In genomic region chr10:21020545-21020944, GRCh38 we compare ENCODE assay signal across 8 cellular contexts.
DNase-seq lines count a peak whose midpoint lies in the region; ATAC-seq, FAIRE-seq and TF ChIP-seq lines count a peak whose summit lies in the region.

No MANE protein-coding gene starts in this region.

- H3K4me2 ChIP-seq in H1 (ENCODE audit: insufficient read depth in 1 of 2, low read depth in 2 of 2, low read length in 2 of 2), result no peak overlapping the region

- no peaks in the 10 kb centered on the region for H3K4me1 Mint-ChIP-seq in activated naive CD4-positive, alpha-beta T cell treated with anti-CD3 and anti-CD28 coated beads for 36 hours (ENCODE audit: low read depth)

- H3K4me3 ChIP-seq in H1 (ENCODE audit: extremely low read depth in 1 of 4, insufficient read depth in 2 of 4, low read depth in 3 of 4, low read length in 4 of 4), result no peak overlapping the region

- no peaks in the 10 kb centered on the region for H3K9me3 Mint-ChIP-seq in activated naive CD4-positive, alpha-beta T cell treated with anti-CD3 and anti-CD28 coated beads for 36 hours

- no peak overlapping the region for H2BK20ac ChIP-seq in H1 (ENCODE audit: low read length)

- no peaks in the 10 kb centered on the region for H3K36me3 ChIP-seq in H1 (ENCODE audit: control insufficient read depth in 2 of 4, insufficient read depth in 4 of 4, low read length in 3 of 4)

- H4K20me1 ChIP-seq in H1 (replicated peaks in 1 of 2; ENCODE audit: control insufficient read depth in 1 of 2, insufficient read depth in 2 of 2, low read length in 2 of 2), result no peaks in the 10 kb centered on the region

- no peak overlapping the region for H2AFZ ChIP-seq in H1 (ENCODE audit: low read length)

- H3K14ac ChIP-seq in H1 (ENCODE audit: insufficient read length), result no peak overlapping the region

- no peak overlapping the region for H3K18ac ChIP-seq in H1 (ENCODE audit: extremely low read depth, low read length)

- CTCF ChIA-PET in activated naive CD4-positive, alpha-beta T cell treated with anti-CD3 and anti-CD28 coated beads for 36 hours (lab: Charles Lee), result interaction anchor here (0.8 to 1.2 kb wide), 2 partner anchors 9 to 291 kb away, joined by 4 read pairs; no protein-coding TSS in a partner anchor
- CTCF ChIA-PET in H1 (lab: Charles Lee; ENCODE audit: partially characterized antibody), result interaction anchor here (0.7 to 2.8 kb wide), 17 partner anchors 9 to 250 kb away, joined by 3 to 33 read pairs (median 4); no protein-coding TSS in a partner anchor

- H3K27me3 Mint-ChIP-seq in activated naive CD4-positive, alpha-beta T cell treated with anti-CD3 and anti-CD28 coated beads for 36 hours (ENCODE audit: low read depth), result no peaks in the 10 kb centered on the region

- no peak for TF ChIP-seq EP300 in H1 (IDR thresholded peaks at IDR 0.05; ENCODE audit: borderline replicate concordance in 1 of 2, low read depth in 2 of 2, low read length in 2 of 2)

- 87% methylated on average over 7 of the region's 7 CpGs; no CpG with 5 or more reads in 1 of the 2 experiments for WGBS in H1 (ENCODE audit: extremely low coverage in 1 of 2, insufficient coverage in 1 of 2, insufficient read length in 1 of 2, insufficient replicate concordance in 2 of 2, low coverage in 1 of 2, low lambda C conversion rate in 2 of 2, missing lambda C conversion rate in 1 of 2), 2 experiments

- no peak overlapping the region for H3K4ac ChIP-seq in H1 (replicated peaks; ENCODE audit: insufficient read length, low read depth, low read length)

- no peaks in the 10 kb centered on the region for H3K9me3 ChIP-seq in H1 (ENCODE audit: insufficient read depth in 2 of 2, low read depth in 1 of 2, low read length in 1 of 2)

- no peaks in the 10 kb centered on the region for H3K36me3 Mint-ChIP-seq in activated naive CD4-positive, alpha-beta T cell treated with anti-CD3 and anti-CD28 coated beads for 36 hours (ENCODE audit: low read depth)

- H3K23ac ChIP-seq in H1 (ENCODE audit: insufficient read length), result no peak overlapping the region

- no peaks in the 10 kb centered on the region for H3K23me2 ChIP-seq in H1 (ENCODE audit: low read depth, low read length)

- H2BK12ac ChIP-seq in H1 (ENCODE audit: low read depth, low read length), result no peak overlapping the region

- TF ChIP-seq CTCF in H1 (IDR thresholded peaks at IDR 0.05; ENCODE audit: control extremely low read depth in 1 of 3, insufficient read depth in 1 of 3, low read depth in 1 of 3, low read length in 3 of 3), result peak; percentile 74 to 84 (median 82)

- H3K56ac ChIP-seq in H1 (replicated peaks; ENCODE audit: insufficient read length, low read depth, low read length), result no peak overlapping the region

- no peak overlapping the region for H3K4me3 Mint-ChIP-seq in activated naive CD4-positive, alpha-beta T cell treated with anti-CD3 and anti-CD28 coated beads for 36 hours

- no peak overlapping the region for H4K91ac ChIP-seq in H1 (replicated peaks; ENCODE audit: insufficient read length, low read length)

- peak; percentile 75 to 81 for TF ChIP-seq RAD21 in H1 (IDR thresholded peaks at IDR 0.05 in 1 of 2, conservative IDR thresholded peaks at IDR 0.05 in 1 of 2; ENCODE audit: low read depth in 2 of 2, low read length in 2 of 2)

- H2AK5ac ChIP-seq in H1 (ENCODE audit: low read depth, low read length), result no peak overlapping the region

- H3K27ac Mint-ChIP-seq in activated naive CD4-positive, alpha-beta T cell treated with anti-CD3 and anti-CD28 coated beads for 36 hours, result no peak overlapping the region

- H3K79me2 ChIP-seq in H1 (ENCODE audit: control insufficient read depth in 1 of 2, insufficient read depth in 2 of 2, low read length in 2 of 2), result no peaks in the 10 kb centered on the region

- no peak overlapping the region for H4K8ac ChIP-seq in H1 (ENCODE audit: extremely low read depth, insufficient read depth, low read length)

- no peaks in the 10 kb centered on the region for H3K79me1 ChIP-seq in H1 (ENCODE audit: low read depth, low read length)

- H4K5ac ChIP-seq in H1 (ENCODE audit: insufficient read length, low read depth, low read length), result no peak overlapping the region

- no peak overlapping the region for H3K9ac ChIP-seq in H1 (replicated peaks in 1 of 4; ENCODE audit: extremely low read depth in 1 of 4, low read depth in 3 of 4, low read length in 3 of 4)

- no peak for FAIRE-seq in H1 (lab: Jason Lieb, UNC)

- peak; percentile 41 for DNase-seq in activated naive CD4-positive, alpha-beta T cell treated with anti-CD3 and anti-CD28 coated beads for 36 hours
- DNase-seq in activated naive CD4-positive, alpha-beta T cell treated with anti-CD3 and anti-CD28 coated beads, Interleukin-2, amount 50 U/mL, for 16 hours, result no peak
- DNase-seq in NAMALWA (ENCODE audit: low spot score) (peak; percentile 70), H1 (ENCODE audit: low read depth in 1 of 2, low spot score in 2 of 2) (peak; percentile 15 to 81), globus pallidus (ENCODE audit: low spot score) (no peak), cerebellar nuclear complex (lab: John Stamatoyannopoulos, UW) (no peak)
- DNase-seq in stimulated activated CD4-positive, alpha-beta T cell treated with anti-CD3 and anti-CD28 coated beads, Interleukin-2, amount 100 ng/mL, for 48 hours, result peak; percentile 33 to 36

- H2BK120ac ChIP-seq in H1 (replicated peaks; ENCODE audit: low read depth, low read length), result no peak overlapping the region

- intact Hi-C loops in activated naive CD4-positive, alpha-beta T cell treated with anti-CD3 and anti-CD28 coated beads for 36 hours (cut with micrococcal nuclease), result no loop called here

- peaks cover 0 to 6% (median 0%) of the 10 kb centered on the region in 4 experiments; a peak in 1 of 7 replicates for H3K4me1 ChIP-seq in H1 (replicated peaks in 1 of 4; ENCODE audit: control insufficient read depth in 3 of 4, insufficient read depth in 4 of 4, low read length in 3 of 4)

- H3K27me3 ChIP-seq in H1 (replicated peaks in 1 of 4; ENCODE audit: control insufficient read depth in 3 of 4, extremely low read depth in 1 of 4, insufficient read depth in 3 of 4, low read length in 3 of 4), result no peaks in the 10 kb centered on the region

- H2BK5ac ChIP-seq in H1 (ENCODE audit: low read depth, low read length), result no peak overlapping the region

- POLR2A ChIA-PET in H1 (lab: Charles Lee; ENCODE audit: partially characterized antibody), result no interaction called here

- TF ChIP-seq POLR2A in H1 (IDR thresholded peaks at IDR 0.05; ENCODE audit: control extremely low read depth in 1 of 2, low read depth in 2 of 2, low read length in 2 of 2), result no peak

- peak; percentile 80 for ATAC-seq in HG02571 (IDR thresholded peaks at IDR 0.05; ENCODE audit: unreplicated experiment)

- H2BK15ac ChIP-seq in H1 (ENCODE audit: low read length), result no peak overlapping the region

- no peak overlapping the region for H3K27ac ChIP-seq in H1 (ENCODE audit: low read depth, low read length)

TF ChIP-seq in H1, 55 proteins besides CTCF, POLR2A, EP300 and RAD21:
- TF ChIP-seq POU5F1 (IDR thresholded peaks at IDR 0.05; ENCODE audit: low read depth, low read length) (no peak), USF2 (IDR thresholded peaks at IDR 0.05; ENCODE audit: low read length) (no peak), KDM5A (IDR thresholded peaks at IDR 0.05; ENCODE audit: low read length) (no peak), YY1 (IDR thresholded peaks at IDR 0.05; ENCODE audit: low read depth, low read length) (peak; percentile 92), RXRA (IDR thresholded peaks at IDR 0.05; ENCODE audit: insufficient read depth, low read depth, low read length) (no peak)

Comparison
In these comparisons a context has a peak if more than half of its experiments do, and no peak if none do; other contexts are left out.
1. DNase-seq: peak in activated naive CD4-positive, alpha-beta T cell treated with anti-CD3 and anti-CD28 coated beads for 36 hours (single experiment), NAMALWA (single experiment), H1 (2 of 2) and stimulated activated CD4-positive, alpha-beta T cell treated with anti-CD3 and anti-CD28 coated beads, Interleukin-2, amount 100 ng/mL, for 48 hours (2 of 2); none in activated naive CD4-positive, alpha-beta T cell treated with anti-CD3 and anti-CD28 coated beads, Interleukin-2, amount 50 U/mL, for 16 hours (single experiment), globus pallidus (single experiment) and cerebellar nuclear complex (0 of 2).